Comparison of ENCODE assay signal across 8 cellular contexts in genomic region chr1:156421939-156422601, GRCh38. TPM values are rescaled to one million over a fixed set of nuclear protein-coding genes. Genes with fewer than 3 reads are reported as not detected.
DNase-seq lines count a peak whose midpoint lies in the region; ATAC-seq and TF ChIP-seq lines count a peak whose summit lies in the region.

No MANE protein-coding gene starts in this region.

- ATAC-seq in HG03432 (IDR thresholded peaks at IDR 0.05; ENCODE audit: unreplicated experiment): no peak

- H3K27me3 ChIP-seq in DOHH2 (ENCODE audit: control insufficient read depth, low read length): peaks cover 95% of the 10 kb centered on the region
- H3K27me3 ChIP-seq in MM.1S (replicated peaks; ENCODE audit: insufficient read depth, low read length): peaks cover 77% of the 10 kb centered on the region
- peaks cover 36% of the 10 kb centered on the region for H3K27me3 ChIP-seq in effector memory CD4-positive, alpha-beta T cell (replicated peaks; ENCODE audit: control insufficient read depth, insufficient read depth, low read length, poor library complexity, severe bottlenecking)

- H3K9ac ChIP-seq in MM.1S (ENCODE audit: low read length): peak overlapping the region; percentile 5; the same call in 1 of the 2 replicates

- TF ChIP-seq CTCF in DOHH2 (IDR thresholded peaks at IDR 0.05; ENCODE audit: low read depth, low read length, poor library complexity, severe bottlenecking) (no peak), MM.1S (IDR thresholded peaks at IDR 0.05; ENCODE audit: low read length) (no peak), progenitor cell of endocrine pancreas (IDR thresholded peaks at IDR 0.05; ENCODE audit: unreplicated experiment) (no peak)

- H3K4me1 ChIP-seq in DOHH2 (ENCODE audit: control insufficient read depth, low read length) (peaks cover 21% of the 10 kb centered on the region), MM.1S (ENCODE audit: low read length) (0 out of 2 replicates have a peak, but pooled peaks cover 4% of the 10 kb centered on the region)
- H3K4me1 ChIP-seq in effector memory CD4-positive, alpha-beta T cell (ENCODE audit: control insufficient read depth, insufficient read depth, low read length, poor library complexity, severe bottlenecking): peaks cover 27% of the 10 kb centered on the region

- H3K9me3 ChIP-seq in DOHH2 (ENCODE audit: control insufficient read depth, insufficient read depth, low read length) (no peaks in the 10 kb centered on the region), MM.1S (replicated peaks; ENCODE audit: insufficient read depth, low read length) (no peaks in the 10 kb centered on the region)
- no peaks in the 10 kb centered on the region for H3K9me3 ChIP-seq in effector memory CD4-positive, alpha-beta T cell (ENCODE audit: control insufficient read depth, low read length)

- H3K79me2 ChIP-seq in DOHH2 (ENCODE audit: control insufficient read depth, low read length): no peaks in the 10 kb centered on the region
- H3K79me2 ChIP-seq in MM.1S (ENCODE audit: low read length): no peaks in the 10 kb centered on the region

- H3K27me3 Mint-ChIP-seq in progenitor cell of endocrine pancreas: peaks cover 96% of the 10 kb centered on the region

- H3K9me2 ChIP-seq in DOHH2 (replicated peaks; ENCODE audit: control insufficient read depth, low read length): no peaks in the 10 kb centered on the region
- no peaks in the 10 kb centered on the region for H3K9me2 ChIP-seq in MM.1S (replicated peaks; ENCODE audit: insufficient read depth, low read length)

- peak overlapping the region; percentile 70 for H3K4me2 ChIP-seq in DOHH2 (ENCODE audit: low read length)
- peak overlapping the region; percentile 96 for H3K4me2 ChIP-seq in MM.1S (ENCODE audit: low read depth, low read length)

- peak overlapping the region; percentile 70 for H2AFZ ChIP-seq in MM.1S (ENCODE audit: low read length)

- H3K4me1 Mint-ChIP-seq in progenitor cell of endocrine pancreas (ENCODE audit: low read depth): peaks cover 2% of the 10 kb centered on the region

- H3K27ac Mint-ChIP-seq in progenitor cell of endocrine pancreas: no peak overlapping the region

- H3K27ac ChIP-seq in DOHH2 (ENCODE audit: low read depth, low read length) (no peak overlapping the region), MM.1S (ENCODE audit: low read length) (no peak overlapping the region)
- no peak overlapping the region for H3K27ac ChIP-seq in effector memory CD4-positive, alpha-beta T cell (ENCODE audit: insufficient read depth, low read length, poor library complexity, severe bottlenecking)

- peak overlapping the region; percentile 32 for H3K4me3 Mint-ChIP-seq in progenitor cell of endocrine pancreas (ENCODE audit: low read depth)

- no peaks in the 10 kb centered on the region for H3K36me3 ChIP-seq in DOHH2 (ENCODE audit: control insufficient read depth, low read length)
- H3K36me3 ChIP-seq in MM.1S (replicated peaks; ENCODE audit: insufficient read depth, low read length): no peaks in the 10 kb centered on the region
- no peaks in the 10 kb centered on the region for H3K36me3 ChIP-seq in effector memory CD4-positive, alpha-beta T cell (ENCODE audit: control insufficient read depth, insufficient read depth, low read length)

- no peaks in the 10 kb centered on the region for H3K9me3 Mint-ChIP-seq in progenitor cell of endocrine pancreas (ENCODE audit: low read depth)

- no peaks in the 10 kb centered on the region for H4K20me1 ChIP-seq in DOHH2 (ENCODE audit: control insufficient read depth, insufficient read depth, low read depth, low read length)
- no peaks in the 10 kb centered on the region for H4K20me1 ChIP-seq in MM.1S (ENCODE audit: insufficient read depth, low read length)

- DNase-seq in MM.1S: no peak
- DNase-seq in effector memory CD4-positive, alpha-beta T cell: no peak
- no peak for DNase-seq in progenitor cell of endocrine pancreas (ENCODE audit: low spot score, unreplicated experiment)
- DNase-seq in kidney tubule cell (ENCODE audit: low spot score): no peak
- no peak for DNase-seq in ecto neural progenitor cell (ENCODE audit: low spot score)
- DNase-seq in NCI-H524 (lab: John Stamatoyannopoulos, UW): no peak

- no peaks in the 10 kb centered on the region for H3F3A ChIP-seq in DOHH2 (ENCODE audit: control insufficient read depth, insufficient read depth)
- H3F3A ChIP-seq in MM.1S (ENCODE audit: insufficient read depth, low read length): peaks cover 13% of the 10 kb centered on the region; the same call in 1 of the 2 replicates

- no peaks in the 10 kb centered on the region for H3K36me3 Mint-ChIP-seq in progenitor cell of endocrine pancreas (ENCODE audit: insufficient read depth)

- H3K4me3 ChIP-seq in DOHH2 (ENCODE audit: low read length) (peak overlapping the region; percentile 56), MM.1S (ENCODE audit: low read length) (peak overlapping the region; percentile 63)
- H3K4me3 ChIP-seq in effector memory CD4-positive, alpha-beta T cell (ENCODE audit: insufficient read depth, low read depth, low read length, poor library complexity, severe bottlenecking): peak overlapping the region; percentile 56

RNA-seq across cellular contexts. Expression of gene RHBG, which starts 53.1 kb away (rescaled TPM):
- 0.36 and 0.71 TPM in 2 replicates for total RNA-seq in progenitor cell of endocrine pancreas
